10 cellular contexts compared by ENCODE assay signal in genomic region chr9:113566011-113566711, GRCh38.
DNase-seq lines count a peak whose midpoint lies in the region; ATAC-seq and TF ChIP-seq lines count a peak whose summit lies in the region.
"Had no signal": no experiment of that assay in that cellular context is flagged by ENCODE, and none has a peak within 500 bp of the region (broad histone marks: within the 10 kb centered on the region; RNA-seq: fewer than 3 reads in every experiment).

No MANE protein-coding gene starts in this region.

- H3K4me3 ChIP-seq in colonic mucosa (no peak overlapping the region), mucosa of stomach (ENCODE audit: low read length) (peak overlapping the region; percentile 53), upper lobe of right lung (peak overlapping the region; percentile 43)

- no peaks in the 10 kb centered on the region for H3K36me3 ChIP-seq in colonic mucosa
- no peaks in the 10 kb centered on the region for H3K36me3 ChIP-seq in mucosa of stomach (ENCODE audit: control insufficient read depth, insufficient read depth, low read length)
- H3K36me3 ChIP-seq in upper lobe of right lung: no peaks in the 10 kb centered on the region

- no peaks in the 10 kb centered on the region for H3K27me3 Mint-ChIP-seq in activated T-cell treated with anti-CD3 and anti-CD28 coated beads, Interleukin-2, amount 50 U/mL, for 72 hours (ENCODE audit: low read depth)
- H3K27me3 Mint-ChIP-seq in activated T-cell treated with anti-CD3 and anti-CD28 coated beads, Interleukin-2, amount 50 U/mL, for 4 hours (ENCODE audit: low read depth): no peaks in the 10 kb centered on the region

- peak overlapping the region; percentile 5 for H3K27ac Mint-ChIP-seq in activated T-cell treated with anti-CD3 and anti-CD28 coated beads, Interleukin-2, amount 50 U/mL, for 72 hours
- H3K27ac Mint-ChIP-seq: activated B cell treated with CpG ODN at 0.5 μM for 24 hours had no signal

- H3K9me3 ChIP-seq in colonic mucosa: no peaks in the 10 kb centered on the region
- no peaks in the 10 kb centered on the region for H3K9me3 ChIP-seq in mucosa of stomach (ENCODE audit: control insufficient read depth, low read length)
- H3K9me3 ChIP-seq in upper lobe of right lung: no peaks in the 10 kb centered on the region

- peak overlapping the region; percentile 65 to 86 for H3K9ac ChIP-seq in colonic mucosa (ENCODE audit: low read depth in 2 of 2, low read length in 2 of 2)
- H3K9ac ChIP-seq in mucosa of stomach (ENCODE audit: low read length): peak overlapping the region; percentile 85

- no peaks in the 10 kb centered on the region for H3K9me3 Mint-ChIP-seq in activated T-cell treated with anti-CD3 and anti-CD28 coated beads, Interleukin-2, amount 50 U/mL, for 72 hours
- H3K9me3 Mint-ChIP-seq in activated T-cell treated with anti-CD3 and anti-CD28 coated beads, Interleukin-2, amount 50 U/mL, for 4 hours: no peaks in the 10 kb centered on the region
- H3K9me3 Mint-ChIP-seq: activated B cell treated with CpG ODN at 0.5 μM for 24 hours had no signal

- H3K4me3 Mint-ChIP-seq in activated T-cell treated with anti-CD3 and anti-CD28 coated beads, Interleukin-2, amount 50 U/mL, for 72 hours: no peak overlapping the region
- H3K4me3 Mint-ChIP-seq in activated T-cell treated with anti-CD3 and anti-CD28 coated beads, Interleukin-2, amount 50 U/mL, for 4 hours: no peak overlapping the region

- H3K4me1 ChIP-seq in colonic mucosa (peaks cover 12% of the 10 kb centered on the region), mucosa of stomach (ENCODE audit: control insufficient read depth, insufficient read depth, low read length) (peaks cover 79% of the 10 kb centered on the region), upper lobe of right lung (peaks cover 32% of the 10 kb centered on the region)

- H3K4me1 Mint-ChIP-seq in activated T-cell treated with anti-CD3 and anti-CD28 coated beads, Interleukin-2, amount 50 U/mL, for 72 hours (ENCODE audit: low read depth): peaks cover 7% of the 10 kb centered on the region
- peaks cover 16% of the 10 kb centered on the region for H3K4me1 Mint-ChIP-seq in activated T-cell treated with anti-CD3 and anti-CD28 coated beads, Interleukin-2, amount 50 U/mL, for 4 hours (ENCODE audit: low read depth)

- TF ChIP-seq CTCF in colonic mucosa (IDR thresholded peaks at IDR 0.05) (no peak), upper lobe of right lung (IDR thresholded peaks at IDR 0.05) (no peak)

- intact Hi-C loops in colonic mucosa (cut with DNase I): no loop called here
- intact Hi-C loops in upper lobe of right lung (cut with DNase I): no loop called here

- no peak for DNase-seq in activated T-cell treated with anti-CD3 and anti-CD28 coated beads, Interleukin-2, amount 50 U/mL, for 72 hours
- DNase-seq in activated T-cell treated with anti-CD3 and anti-CD28 coated beads, Interleukin-2, amount 50 U/mL, for 4 hours: no peak
- DNase-seq in colonic mucosa (no peak), upper lobe of right lung (peak; percentile 65), OCI-M1 (lab: John Stamatoyannopoulos, UW) (no peak)
- no peak for DNase-seq in stimulated activated naive CD4-positive, alpha-beta T cell treated with Interleukin-2 at 50 U/mL for 16 hours (lab: John Stamatoyannopoulos, UW)
- DNase-seq: activated B cell treated with CpG ODN at 0.5 μM for 24 hours; stimulated activated CD4-positive, alpha-beta T cell treated with anti-CD3 and anti-CD28 coated beads, Interleukin-1b, Interleukin-23, amount 100 ng/mL, for 48 hours had no signal

- ATAC-seq in activated T-cell treated with anti-CD3 and anti-CD28 coated beads, Interleukin-2, amount 50 U/mL, for 72 hours (replicated peaks in 1 of 2): no peak
- ATAC-seq in activated T-cell treated with anti-CD3 and anti-CD28 coated beads, Interleukin-2, amount 50 U/mL, for 4 hours: no peak
- ATAC-seq in upper lobe of right lung (no peak), HG02973 (IDR thresholded peaks at IDR 0.05; ENCODE audit: unreplicated experiment) (no peak)

- H3K27ac ChIP-seq in colonic mucosa (no peak overlapping the region), upper lobe of right lung (peak overlapping the region; percentile 43)

- no peaks in the 10 kb centered on the region for H3K36me3 Mint-ChIP-seq in activated T-cell treated with anti-CD3 and anti-CD28 coated beads, Interleukin-2, amount 50 U/mL, for 72 hours (ENCODE audit: insufficient read depth in 2 of 2)
- peaks cover 2% of the 10 kb centered on the region for H3K36me3 Mint-ChIP-seq in activated T-cell treated with anti-CD3 and anti-CD28 coated beads, Interleukin-2, amount 50 U/mL, for 4 hours (ENCODE audit: insufficient read depth)

- no peaks in the 10 kb centered on the region for H3K27me3 ChIP-seq in colonic mucosa
- H3K27me3 ChIP-seq in mucosa of stomach (ENCODE audit: control insufficient read depth, insufficient read depth, low read length): no peaks in the 10 kb centered on the region
- no peaks in the 10 kb centered on the region for H3K27me3 ChIP-seq in upper lobe of right lung
